Comparison of ENCODE assay signal across 1 cellular context in the genomic region with DNA sequence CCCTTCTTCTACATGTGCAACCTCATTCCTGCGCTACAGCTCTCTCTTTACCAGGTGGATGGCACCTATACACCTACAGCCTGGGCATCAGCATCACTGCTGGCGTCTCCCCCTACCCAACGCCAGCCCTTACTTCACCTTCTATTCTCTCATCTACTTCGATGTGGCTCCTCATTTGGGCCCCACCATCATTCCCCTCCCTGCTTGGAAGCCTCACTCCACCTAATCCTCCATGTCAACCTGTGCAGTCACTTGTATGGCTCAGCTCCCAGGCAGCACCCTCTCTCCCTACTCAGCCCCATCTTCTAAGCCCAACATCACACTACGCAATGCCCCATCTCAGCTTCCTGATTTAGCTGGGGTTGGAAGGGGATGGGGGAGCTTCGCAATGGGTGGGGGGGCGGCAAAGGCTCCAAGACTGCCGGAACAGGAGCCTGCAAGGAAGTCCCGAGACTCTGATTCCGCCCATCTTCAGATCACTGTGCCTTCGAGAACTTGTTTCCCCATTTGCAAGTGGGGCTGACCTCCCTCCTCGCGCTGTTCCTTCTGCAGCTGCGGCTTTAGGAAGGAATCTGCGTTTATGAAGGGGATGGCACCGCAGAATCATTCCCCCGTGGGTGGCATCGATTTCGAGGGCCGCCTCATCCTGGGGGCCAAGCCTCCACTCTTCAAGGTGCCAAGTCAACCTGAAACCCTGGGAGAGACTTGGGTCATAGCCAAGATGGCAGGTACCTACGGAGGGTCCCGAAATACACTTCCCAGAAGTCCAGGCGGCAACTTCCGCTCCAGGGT.
TF ChIP-seq lines count a peak whose summit lies in the region.

No MANE protein-coding gene starts in this region.

TF ChIP-seq in K562, 482 proteins besides CTCF, POLR2A, EP300 and RAD21:
- TF ChIP-seq CREBBP (IDR thresholded peaks at IDR 0.05; ENCODE audit: low read depth, low read length) (peak; percentile 19), ZNF57 (CRISPR knock-in tag; IDR thresholded peaks at IDR 0.05) (0 out of 2 replicates have a peak, but pooled peaks have one; percentile 10), YY1 (IDR thresholded peaks at IDR 0.05; ENCODE audit: borderline replicate concordance in 1 of 3, control insufficient read depth in 1 of 3, extremely low read depth in 1 of 3, insufficient read depth in 3 of 3, insufficient read length in 1 of 3, insufficient replicate concordance in 2 of 3, low read depth in 1 of 3, low read length in 2 of 3) (peak; percentile 33 to 87 (median 77)), SIX5 (IDR thresholded peaks at IDR 0.05; ENCODE audit: borderline replicate concordance in 1 of 2, insufficient read depth in 1 of 2, low read depth in 1 of 2, low read length in 2 of 2) (peak; percentile 66 to 70; a peak in 3 of 4 replicates), CREB1 (IDR thresholded peaks at IDR 0.05) (no peak), CREB1 (CRISPR knock-in tag; IDR thresholded peaks at IDR 0.05) (no peak), TFAM (CRISPR knock-in tag; conservative IDR thresholded peaks at IDR 0.05) (no peak), ETV6 (IDR thresholded peaks at IDR 0.05; ENCODE audit: borderline replicate concordance in 1 of 2, low read depth in 2 of 2, low read length in 1 of 2) (no peak), ETV6 (CRISPR knock-in tag; IDR thresholded peaks at IDR 0.05; ENCODE audit: borderline replicate concordance) (no peak), BCL6 (CRISPR knock-in tag; IDR thresholded peaks at IDR 0.05) (0 out of 2 replicates have a peak, but pooled peaks have one; percentile 6), SP2 (IDR thresholded peaks at IDR 0.05; ENCODE audit: extremely low read depth, low read depth, low read length, poor library complexity, severe bottlenecking) (no peak), HCFC1 (IDR thresholded peaks at IDR 0.05; ENCODE audit: low read depth, low read length) (peak; percentile 83), SUPT5H (IDR thresholded peaks at IDR 0.05) (peak; percentile 37; the same call in 1 of the 2 replicates), OTX1 (CRISPR knock-in tag; IDR thresholded peaks at IDR 0.05) (0 out of 2 replicates have a peak, but pooled peaks have one; percentile 16), DIDO1 (tag; IDR thresholded peaks at IDR 0.05; ENCODE audit: low read depth) (no peak), MYC (IDR thresholded peaks at IDR 0.05; ENCODE audit: low read depth, low read length) (no peak), MYC (CRISPR knock-in tag; IDR thresholded peaks at IDR 0.05; ENCODE audit: borderline replicate concordance, low read depth) (no peak), ZBTB17 (CRISPR knock-in tag; IDR thresholded peaks at IDR 0.05) (no peak), ERF (CRISPR knock-in tag; IDR thresholded peaks at IDR 0.05) (peak; percentile 69; the same call in 1 of the 2 replicates), SPI1 (IDR thresholded peaks at IDR 0.05; ENCODE audit: borderline replicate concordance, low read depth, low read length) (peak; percentile 71), ZNF449 (CRISPR knock-in tag; IDR thresholded peaks at IDR 0.05) (no peak), ZNF766 (CRISPR knock-in tag; conservative IDR thresholded peaks at IDR 0.05) (0 out of 2 replicates have a peak, but pooled peaks have one; percentile 27), HOMEZ (CRISPR knock-in tag; IDR thresholded peaks at IDR 0.05) (no peak), IFI16 (CRISPR knock-in tag; IDR thresholded peaks at IDR 0.05) (0 out of 2 replicates have a peak, but pooled peaks have one; percentile 31), EGR1 (conservative IDR thresholded peaks at IDR 0.05) (no peak), NFIX (CRISPR knock-in tag; IDR thresholded peaks at IDR 0.05; ENCODE audit: low read depth) (peak; percentile 39; the same call in 1 of the 2 replicates), ZNF740 (CRISPR knock-in tag; IDR thresholded peaks at IDR 0.05) (peak; percentile 54), ZNF740 (tag; IDR thresholded peaks at IDR 0.05) (peak in 1 of 2 experiments; percentile 59; a peak in 1 of 4 replicates), PKNOX1 (IDR thresholded peaks at IDR 0.05) (no peak), NFIC (IDR thresholded peaks at IDR 0.05) (peak; percentile 92), ZNF583 (CRISPR knock-in tag; IDR thresholded peaks at IDR 0.05) (0 out of 2 replicates have a peak, but pooled peaks have one; percentile 68), ZNF79 (CRISPR knock-in tag; IDR thresholded peaks at IDR 0.05; ENCODE audit: low read depth) (no peak), XRCC4 (IDR thresholded peaks at IDR 0.05; ENCODE audit: extremely low read depth, insufficient read depth, insufficient read length) (no peak), SOX6 (IDR thresholded peaks at IDR 0.05) (no peak), CHD2 (IDR thresholded peaks at IDR 0.05; ENCODE audit: low read depth, low read length) (no peak), EP400 (IDR thresholded peaks at IDR 0.05) (no peak)
- TF ChIP-seq, protein P1, sequence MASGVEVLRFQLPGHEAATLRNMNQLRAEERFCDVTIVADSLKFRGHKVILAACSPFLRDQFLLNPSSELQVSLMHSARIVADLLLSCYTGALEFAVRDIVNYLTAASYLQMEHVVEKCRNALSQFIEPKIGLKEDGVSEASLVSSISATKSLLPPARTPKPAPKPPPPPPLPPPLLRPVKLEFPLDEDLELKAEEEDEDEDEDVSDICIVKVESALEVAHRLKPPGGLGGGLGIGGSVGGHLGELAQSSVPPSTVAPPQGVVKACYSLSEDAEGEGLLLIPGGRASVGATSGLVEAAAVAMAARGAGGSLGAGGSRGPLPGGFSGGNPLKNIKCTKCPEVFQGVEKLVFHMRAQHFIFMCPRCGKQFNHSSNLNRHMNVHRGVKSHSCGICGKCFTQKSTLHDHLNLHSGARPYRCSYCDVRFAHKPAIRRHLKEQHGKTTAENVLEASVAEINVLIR (CRISPR knock-in tag; IDR thresholded peaks at IDR 0.05) = no peak
- TF ChIP-seq, protein P2, sequence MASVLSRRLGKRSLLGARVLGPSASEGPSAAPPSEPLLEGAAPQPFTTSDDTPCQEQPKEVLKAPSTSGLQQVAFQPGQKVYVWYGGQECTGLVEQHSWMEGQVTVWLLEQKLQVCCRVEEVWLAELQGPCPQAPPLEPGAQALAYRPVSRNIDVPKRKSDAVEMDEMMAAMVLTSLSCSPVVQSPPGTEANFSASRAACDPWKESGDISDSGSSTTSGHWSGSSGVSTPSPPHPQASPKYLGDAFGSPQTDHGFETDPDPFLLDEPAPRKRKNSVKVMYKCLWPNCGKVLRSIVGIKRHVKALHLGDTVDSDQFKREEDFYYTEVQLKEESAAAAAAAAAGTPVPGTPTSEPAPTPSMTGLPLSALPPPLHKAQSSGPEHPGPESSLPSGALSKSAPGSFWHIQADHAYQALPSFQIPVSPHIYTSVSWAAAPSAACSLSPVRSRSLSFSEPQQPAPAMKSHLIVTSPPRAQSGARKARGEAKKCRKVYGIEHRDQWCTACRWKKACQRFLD (CRISPR knock-in tag; IDR thresholded peaks at IDR 0.05) = no peak
- TF ChIP-seq, protein P3, sequence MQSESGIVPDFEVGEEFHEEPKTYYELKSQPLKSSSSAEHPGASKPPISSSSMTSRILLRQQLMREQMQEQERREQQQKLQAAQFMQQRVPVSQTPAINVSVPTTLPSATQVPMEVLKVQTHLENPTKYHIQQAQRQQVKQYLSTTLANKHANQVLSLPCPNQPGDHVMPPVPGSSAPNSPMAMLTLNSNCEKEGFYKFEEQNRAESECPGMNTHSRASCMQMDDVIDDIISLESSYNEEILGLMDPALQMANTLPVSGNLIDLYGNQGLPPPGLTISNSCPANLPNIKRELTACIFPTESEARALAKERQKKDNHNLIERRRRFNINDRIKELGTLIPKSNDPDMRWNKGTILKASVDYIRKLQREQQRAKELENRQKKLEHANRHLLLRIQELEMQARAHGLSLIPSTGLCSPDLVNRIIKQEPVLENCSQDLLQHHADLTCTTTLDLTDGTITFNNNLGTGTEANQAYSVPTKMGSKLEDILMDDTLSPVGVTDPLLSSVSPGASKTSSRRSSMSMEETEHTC (IDR thresholded peaks at IDR 0.05) = no peak
- TF ChIP-seq, protein P4, sequence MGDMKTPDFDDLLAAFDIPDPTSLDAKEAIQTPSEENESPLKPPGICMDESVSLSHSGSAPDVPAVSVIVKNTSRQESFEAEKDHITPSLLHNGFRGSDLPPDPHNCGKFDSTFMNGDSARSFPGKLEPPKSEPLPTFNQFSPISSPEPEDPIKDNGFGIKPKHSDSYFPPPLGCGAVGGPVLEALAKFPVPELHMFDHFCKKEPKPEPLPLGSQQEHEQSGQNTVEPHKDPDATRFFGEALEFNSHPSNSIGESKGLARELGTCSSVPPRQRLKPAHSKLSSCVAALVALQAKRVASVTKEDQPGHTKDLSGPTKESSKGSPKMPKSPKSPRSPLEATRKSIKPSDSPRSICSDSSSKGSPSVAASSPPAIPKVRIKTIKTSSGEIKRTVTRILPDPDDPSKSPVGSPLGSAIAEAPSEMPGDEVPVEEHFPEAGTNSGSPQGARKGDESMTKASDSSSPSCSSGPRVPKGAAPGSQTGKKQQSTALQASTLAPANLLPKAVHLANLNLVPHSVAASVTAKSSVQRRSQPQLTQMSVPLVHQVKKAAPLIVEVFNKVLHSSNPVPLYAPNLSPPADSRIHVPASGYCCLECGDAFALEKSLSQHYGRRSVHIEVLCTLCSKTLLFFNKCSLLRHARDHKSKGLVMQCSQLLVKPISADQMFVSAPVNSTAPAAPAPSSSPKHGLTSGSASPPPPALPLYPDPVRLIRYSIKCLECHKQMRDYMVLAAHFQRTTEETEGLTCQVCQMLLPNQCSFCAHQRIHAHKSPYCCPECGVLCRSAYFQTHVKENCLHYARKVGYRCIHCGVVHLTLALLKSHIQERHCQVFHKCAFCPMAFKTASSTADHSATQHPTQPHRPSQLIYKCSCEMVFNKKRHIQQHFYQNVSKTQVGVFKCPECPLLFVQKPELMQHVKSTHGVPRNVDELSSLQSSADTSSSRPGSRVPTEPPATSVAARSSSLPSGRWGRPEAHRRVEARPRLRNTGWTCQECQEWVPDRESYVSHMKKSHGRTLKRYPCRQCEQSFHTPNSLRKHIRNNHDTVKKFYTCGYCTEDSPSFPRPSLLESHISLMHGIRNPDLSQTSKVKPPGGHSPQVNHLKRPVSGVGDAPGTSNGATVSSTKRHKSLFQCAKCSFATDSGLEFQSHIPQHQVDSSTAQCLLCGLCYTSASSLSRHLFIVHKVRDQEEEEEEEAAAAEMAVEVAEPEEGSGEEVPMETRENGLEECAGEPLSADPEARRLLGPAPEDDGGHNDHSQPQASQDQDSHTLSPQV (IDR thresholded peaks at IDR 0.05) = no peak
TF ChIP-seq in K562: peak in this region for 16.
